In the genomic region with DNA sequence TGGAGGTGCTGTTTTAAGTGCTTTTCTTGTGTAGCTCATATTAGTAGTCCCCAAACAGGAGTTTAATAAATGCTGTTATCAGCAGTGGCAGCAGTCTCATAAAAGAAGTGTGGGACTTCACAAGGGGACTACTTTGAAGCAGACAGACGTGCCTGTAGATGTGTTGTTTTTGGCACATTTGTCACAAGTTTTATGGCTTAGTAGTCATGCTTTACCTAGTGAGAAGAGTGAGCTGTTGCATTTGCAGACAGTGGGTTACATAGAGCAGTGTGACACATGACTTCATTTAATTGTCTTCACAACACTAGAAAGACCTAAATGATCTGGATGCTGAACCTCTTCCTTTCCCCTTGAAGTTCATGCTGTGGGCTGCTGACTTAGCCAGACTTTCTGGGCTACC, we compare ENCODE assay signal across 18 cellular contexts.
DNase-seq lines count a peak whose midpoint lies in the region; ATAC-seq, FAIRE-seq and TF ChIP-seq lines count a peak whose summit lies in the region.
"Had no signal": no experiment of that assay in that cellular context is flagged by ENCODE, and none has a peak within 500 bp of the region (broad histone marks: within the 10 kb centered on the region; RNA-seq: fewer than 3 reads in every experiment).

No MANE protein-coding gene starts in this region.

- no peak overlapping the region for H2BK12ac ChIP-seq in H1 (ENCODE audit: low read depth, low read length)

- no peak overlapping the region for H3K27ac ChIP-seq in HEK293 (ENCODE audit: extremely low read depth, low read depth, low read length)
- H3K27ac ChIP-seq in H1 (ENCODE audit: low read depth, low read length): no peak overlapping the region
- H3K27ac ChIP-seq: BLaER1 treated with 17β-estradiol and CSF1 and Interleukin-3, amounts not matched to agents 10 nM and 100 nM had no signal

- H3K4me3 ChIP-seq in Caco-2 (ENCODE audit: low read depth, low read length) (no peak overlapping the region), HEK293 (ENCODE audit: low read depth, low read length) (no peak overlapping the region), H1 (ENCODE audit: extremely low read depth in 1 of 4, insufficient read depth in 2 of 4, low read depth in 3 of 4, low read length in 4 of 4) (no peak overlapping the region)
- H3K4me3 ChIP-seq: BLaER1 treated with 17β-estradiol and CSF1 and Interleukin-3, amounts not matched to agents 10 nM and 100 nM had no signal

- no peak for ATAC-seq in effector memory CD8-positive, alpha-beta T cell (replicated peaks)
- ATAC-seq in HG02973 (IDR thresholded peaks at IDR 0.05; ENCODE audit: unreplicated experiment): no peak
- ATAC-seq: CD8-positive, alpha-beta T cell had no signal

- no peak for DNase-seq in Caco-2
- DNase-seq in H1 (ENCODE audit: low read depth in 1 of 2, low spot score in 2 of 2): no peak
- no peak for DNase-seq in effector memory CD8-positive, alpha-beta T cell
- DNase-seq in NCI-H2029 (lab: John Stamatoyannopoulos, UW): no peak
- no peak for DNase-seq in NCI-H1105 (lab: John Stamatoyannopoulos, UW)
- DNase-seq: 8988T; CD8-positive, alpha-beta T cell; DMS 273 treated with DMSO at 0.1 percent for 48 hours; DMS53; DND-41; GOT3; H9 had no signal

- H4K91ac ChIP-seq in H1 (replicated peaks; ENCODE audit: insufficient read length, low read length): no peak overlapping the region

- H2BK120ac ChIP-seq in H1 (replicated peaks; ENCODE audit: low read depth, low read length): no peak overlapping the region

- CTCF ChIA-PET in Caco-2 (lab: Charles Lee): interaction anchor here (0.6 kb wide), 2 partner anchors 378 to 544 kb away, joined by 3 read pairs; no protein-coding TSS in a partner anchor
- CTCF ChIA-PET in HEK293 (lab: Yijun Ruan, JAX): no interaction called here
- CTCF ChIA-PET in H1 (lab: Charles Lee; ENCODE audit: partially characterized antibody): no interaction called here

- peak overlapping the region; percentile 22 for H3K4me3 Mint-ChIP-seq in Caco-2 (ENCODE audit: unreplicated experiment)
- H3K4me3 Mint-ChIP-seq in effector memory CD8-positive, alpha-beta T cell: no peak overlapping the region
- H3K4me3 Mint-ChIP-seq: B cell; CD8-positive, alpha-beta T cell; H9 had no signal

- no peak overlapping the region for H3K9ac ChIP-seq in H1 (replicated peaks in 1 of 4; ENCODE audit: extremely low read depth in 1 of 4, low read depth in 3 of 4, low read length in 3 of 4)
- H3K9ac ChIP-seq: BLaER1 treated with 17β-estradiol and CSF1 and Interleukin-3, amounts not matched to agents 10 nM and 100 nM had no signal

- no peak for TF ChIP-seq RAD21 in H1 (IDR thresholded peaks at IDR 0.05 in 1 of 2, conservative IDR thresholded peaks at IDR 0.05 in 1 of 2; ENCODE audit: low read depth in 2 of 2, low read length in 2 of 2)

- H3K18ac ChIP-seq in H1 (ENCODE audit: extremely low read depth, low read length): no peak overlapping the region

- 67% methylated on average over 1 of the region's 1 CpG; no CpG with 5 or more reads in 1 of the 2 experiments for WGBS in H1 (ENCODE audit: extremely low coverage in 1 of 2, insufficient coverage in 1 of 2, insufficient read length in 1 of 2, insufficient replicate concordance in 2 of 2, low coverage in 1 of 2, low lambda C conversion rate in 2 of 2, missing lambda C conversion rate in 1 of 2), 2 experiments

- H2AK5ac ChIP-seq in H1 (ENCODE audit: low read depth, low read length): no peak overlapping the region

- H2AFZ ChIP-seq in H1 (ENCODE audit: low read length): no peak overlapping the region

- no peak overlapping the region for H2BK20ac ChIP-seq in H1 (ENCODE audit: low read length)

- no peak overlapping the region for H4K5ac ChIP-seq in H1 (ENCODE audit: insufficient read length, low read depth, low read length)

- H4K8ac ChIP-seq in H1 (ENCODE audit: extremely low read depth, insufficient read depth, low read length): no peak overlapping the region

- H2BK15ac ChIP-seq in H1 (ENCODE audit: low read length): no peak overlapping the region

- H3K4me1 ChIP-seq in Caco-2 (0 out of 2 replicates have a peak, but pooled peaks cover 11% of the 10 kb centered on the region), HEK293 (ENCODE audit: control insufficient read depth, insufficient read depth, low read length) (peaks cover 8% of the 10 kb centered on the region), H1 (replicated peaks in 1 of 4; ENCODE audit: control insufficient read depth in 3 of 4, insufficient read depth in 4 of 4, low read length in 3 of 4) (no peaks in the 10 kb centered on the region)
- H3K4me1 ChIP-seq: BLaER1 treated with 17β-estradiol and CSF1 and Interleukin-3, amounts not matched to agents 10 nM and 100 nM had no signal

- peaks cover 6% of the 10 kb centered on the region for H3K36me3 Mint-ChIP-seq in Caco-2 (ENCODE audit: insufficient read depth, unreplicated experiment)
- no peaks in the 10 kb centered on the region for H3K36me3 Mint-ChIP-seq in effector memory CD8-positive, alpha-beta T cell (ENCODE audit: insufficient read depth)
- H3K36me3 Mint-ChIP-seq: CD8-positive, alpha-beta T cell had no signal

- peak; percentile 50 for FAIRE-seq in H1 (lab: Jason Lieb, UNC)
- FAIRE-seq: GM12892, GM18507 had no signal

- no peaks in the 10 kb centered on the region for H3K9me3 Mint-ChIP-seq in Caco-2 (ENCODE audit: unreplicated experiment)
- no peaks in the 10 kb centered on the region for H3K9me3 Mint-ChIP-seq in effector memory CD8-positive, alpha-beta T cell
- H3K9me3 Mint-ChIP-seq: CD8-positive, alpha-beta T cell; H9 had no signal

- no peaks in the 10 kb centered on the region for H3K36me3 ChIP-seq in Caco-2 (ENCODE audit: control insufficient read depth, insufficient read depth, low read length)
- H3K36me3 ChIP-seq in HEK293 (ENCODE audit: control insufficient read depth in 2 of 2, insufficient read depth in 1 of 2, low read length in 2 of 2): no peaks in the 10 kb centered on the region
- H3K36me3 ChIP-seq in H1 (ENCODE audit: control insufficient read depth in 2 of 4, insufficient read depth in 4 of 4, low read length in 3 of 4): no peaks in the 10 kb centered on the region
- H3K36me3 ChIP-seq: BLaER1 treated with 17β-estradiol and CSF1 and Interleukin-3, amounts not matched to agents 10 nM and 100 nM had no signal

- H3K27me3 ChIP-seq in Caco-2 (replicated peaks; ENCODE audit: control insufficient read depth, insufficient read depth, low read length): no peaks in the 10 kb centered on the region
- no peaks in the 10 kb centered on the region for H3K27me3 ChIP-seq in H1 (replicated peaks in 1 of 4; ENCODE audit: control insufficient read depth in 3 of 4, extremely low read depth in 1 of 4, insufficient read depth in 3 of 4, low read length in 3 of 4)

- no peak overlapping the region for H3K23ac ChIP-seq in H1 (ENCODE audit: insufficient read length)

- no peaks in the 10 kb centered on the region for H3K79me2 ChIP-seq in H1 (ENCODE audit: control insufficient read depth in 1 of 2, insufficient read depth in 2 of 2, low read length in 2 of 2)

- TF ChIP-seq POLR2A in H1 (IDR thresholded peaks at IDR 0.05; ENCODE audit: control extremely low read depth in 1 of 2, low read depth in 2 of 2, low read length in 2 of 2): no peak

- no peaks in the 10 kb centered on the region for H4K20me1 ChIP-seq in H1 (replicated peaks in 1 of 2; ENCODE audit: control insufficient read depth in 1 of 2, insufficient read depth in 2 of 2, low read length in 2 of 2)

- no TSS peak for BruUV-seq in Caco-2 (replicated peaks; lab: Mats Ljungman, UMichigan)

- no peak for TF ChIP-seq EP300 in H1 (IDR thresholded peaks at IDR 0.05; ENCODE audit: borderline replicate concordance in 1 of 2, low read depth in 2 of 2, low read length in 2 of 2)

- intact Hi-C loops in Caco-2 (cut with micrococcal nuclease; ENCODE audit: unreplicated experiment): loop anchor here (5.0 kb wide), 1 partner anchor 534 kb away; no protein-coding TSS in a partner anchor

- no peak overlapping the region for H3K14ac ChIP-seq in H1 (ENCODE audit: insufficient read length)

- H3K4me2 ChIP-seq in H1 (ENCODE audit: insufficient read depth in 1 of 2, low read depth in 2 of 2, low read length in 2 of 2): no peak overlapping the region
- H3K4me2 ChIP-seq: BLaER1 treated with 17β-estradiol and CSF1 and Interleukin-3, amounts not matched to agents 10 nM and 100 nM had no signal

- H3K27me3 Mint-ChIP-seq in Caco-2 (ENCODE audit: insufficient read depth, unreplicated experiment): no peaks in the 10 kb centered on the region
- H3K27me3 Mint-ChIP-seq in effector memory CD8-positive, alpha-beta T cell: peaks cover 0 to 4% of the 10 kb centered on the region in 2 donors

- H2BK5ac ChIP-seq in H1 (ENCODE audit: low read depth, low read length): no peak overlapping the region

- H3K4me1 Mint-ChIP-seq in Caco-2 (ENCODE audit: low read depth, unreplicated experiment): peaks cover 9% of the 10 kb centered on the region
- H3K4me1 Mint-ChIP-seq in effector memory CD8-positive, alpha-beta T cell (ENCODE audit: low read depth in 2 of 2): no peaks in the 10 kb centered on the region
- H3K4me1 Mint-ChIP-seq: B cell had no signal

- H3K56ac ChIP-seq in H1 (replicated peaks; ENCODE audit: insufficient read length, low read depth, low read length): no peak overlapping the region

- TF ChIP-seq CTCF in Caco-2 (IDR thresholded peaks at IDR 0.05; ENCODE audit: insufficient read depth in 1 of 2, low read depth in 1 of 2, low read length in 1 of 2, severe bottlenecking in 1 of 2, unreplicated experiment in 1 of 2): no peak
- no peak for TF ChIP-seq CTCF in HEK293 (tag by site-specific recombination; IDR thresholded peaks at IDR 0.05)
- TF ChIP-seq CTCF in H1 (IDR thresholded peaks at IDR 0.05; ENCODE audit: control extremely low read depth in 1 of 3, insufficient read depth in 1 of 3, low read depth in 1 of 3, low read length in 3 of 3): no peak

- no peak overlapping the region for H3K27ac Mint-ChIP-seq in Caco-2 (ENCODE audit: unreplicated experiment)
- H3K27ac Mint-ChIP-seq in effector memory CD8-positive, alpha-beta T cell: no peak overlapping the region
- H3K27ac Mint-ChIP-seq: B cell; CD8-positive, alpha-beta T cell; H9 had no signal

- POLR2A ChIA-PET in Caco-2 (lab: Charles Lee): no interaction called here
- POLR2A ChIA-PET in HEK293 (lab: Yijun Ruan, JAX): no interaction called here
- POLR2A ChIA-PET in H1 (lab: Charles Lee; ENCODE audit: partially characterized antibody): no interaction called here

- H3K79me1 ChIP-seq in H1 (ENCODE audit: low read depth, low read length): no peaks in the 10 kb centered on the region

- H3K9me3 ChIP-seq in Caco-2: no peaks in the 10 kb centered on the region
- no peaks in the 10 kb centered on the region for H3K9me3 ChIP-seq in HEK293 (ENCODE audit: control insufficient read depth, insufficient read depth, low read depth, low read length)
- H3K9me3 ChIP-seq in H1 (ENCODE audit: insufficient read depth in 2 of 2, low read depth in 1 of 2, low read length in 1 of 2): no peaks in the 10 kb centered on the region
- H3K9me3 ChIP-seq: BLaER1 treated with 17β-estradiol and CSF1 and Interleukin-3, amounts not matched to agents 10 nM and 100 nM had no signal

- no peak overlapping the region for H3K4ac ChIP-seq in H1 (replicated peaks; ENCODE audit: insufficient read length, low read depth, low read length)

- H3K23me2 ChIP-seq in H1 (ENCODE audit: low read depth, low read length): no peaks in the 10 kb centered on the region

TF ChIP-seq in HEK293, 187 proteins besides CTCF, POLR2A, EP300 and RAD21 (continues in another document):
- peak; percentile 41; the same call in 1 of the 2 replicates for TF ChIP-seq ZNF664 (tag by site-specific recombination; IDR thresholded peaks at IDR 0.05)

TF ChIP-seq in H1, 55 proteins besides CTCF, POLR2A, EP300 and RAD21 (continues in another document):
- TF ChIP-seq SIRT6 (IDR thresholded peaks at IDR 0.05; ENCODE audit: low read length): no peak
